ENCODE assay signal across 35 cellular contexts in the genomic region with DNA sequence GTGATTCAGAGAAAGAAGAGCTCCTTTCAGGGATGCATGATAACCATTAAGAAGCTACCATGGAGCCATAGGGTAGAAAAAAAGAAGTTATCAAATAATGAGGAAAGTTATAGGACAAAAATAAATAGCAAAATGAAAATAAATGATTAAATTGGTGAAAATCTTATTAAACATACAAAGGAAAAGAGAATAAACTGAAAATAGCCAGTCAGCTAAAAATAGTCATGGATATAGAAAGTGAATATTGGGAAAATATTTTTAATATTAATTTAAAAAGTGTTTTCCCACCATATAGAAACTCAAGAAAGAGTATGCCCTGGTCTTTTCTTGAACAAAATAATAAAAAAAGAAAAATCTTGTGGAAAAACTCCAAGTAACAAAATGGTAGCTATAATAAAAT.
"Had no signal": no experiment of that assay in that cellular context is flagged by ENCODE, and none has a peak within 500 bp of the region (broad histone marks: within the 10 kb centered on the region; RNA-seq: fewer than 3 reads in every experiment).

No MANE protein-coding gene starts in this region.

- H3K9me3 ChIP-seq: MG63 had no signal

- H3K36me3 ChIP-seq: MG63 had no signal

- H3K4me3 ChIP-seq: MG63 had no signal

- DNase-seq: Kasumi-1, MG63, MM.1S, MV-4-11, NCI-H1048, NCI-H1092, NCI-H1092 treated with DMSO at 0.1 percent for 48 hours, NCI-H1105, NCI-H1105 treated with DMSO at 0.1 percent for 48 hours, NCI-H1417, NCI-H1417 treated with DMSO at 0.1 percent for 48 hours, NCI-H1436, NCI-H1436 treated with DMSO at 0.1 percent for 48 hours, NCI-H146, NCI-H1694, NCI-H1694 treated with DMSO at 0.1 percent for 48 hours, NCI-H187, NCI-H187 treated with DMSO at 0.1 percent for 48 hours, NCI-H1930, NCI-H2029, NCI-H2029 treated with DMSO at 0.1 percent for 48 hours, NCI-H2081, NCI-H2107, NCI-H2171, NCI-H2171 treated with DMSO at 0.1 percent for 48 hours, NCI-H2227 treated with DMSO at 0.1 percent for 48 hours, NCI-H226, NCI-H345, NCI-H446, NCI-H446 treated with DMSO at 0.1 percent for 48 hours, NCI-H510A, NCI-H510A treated with DMSO at 0.1 percent for 48 hours, NCI-H524, NCI-H524 treated with DMSO at 0.1 percent for 48 hours, NCI-H526 had no signal

- H3K27me3 ChIP-seq: MG63 had no signal
